Comparison of ENCODE assay signal across 17 cellular contexts in the genomic region with DNA sequence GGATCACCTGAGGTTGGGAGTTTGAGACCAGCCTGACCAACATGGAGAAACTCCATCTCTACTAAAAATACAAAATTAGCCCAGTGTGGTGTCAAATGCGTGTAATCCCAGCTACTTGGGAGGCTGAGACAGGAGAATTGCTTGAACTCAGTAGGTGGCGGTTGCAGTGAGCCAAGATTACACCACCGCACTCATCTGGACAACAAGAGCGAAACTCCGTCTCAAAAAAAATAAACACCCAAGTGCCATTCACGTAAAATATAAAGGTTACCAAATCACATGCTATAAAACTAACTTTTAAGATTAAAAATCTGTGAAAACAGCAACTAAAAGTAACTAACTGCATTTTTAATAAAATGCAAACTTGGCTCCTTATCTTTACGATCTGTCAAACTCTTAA. TPM values are rescaled to one million over a fixed set of nuclear protein-coding genes. Genes with fewer than 3 reads are reported as not detected.
DNase-seq lines count a peak whose midpoint lies in the region; ATAC-seq, FAIRE-seq and TF ChIP-seq lines count a peak whose summit lies in the region.
"Had no signal": no experiment of that assay in that cellular context is flagged by ENCODE, and none has a peak within 500 bp of the region (broad histone marks: within the 10 kb centered on the region; RNA-seq: fewer than 3 reads in every experiment).

No MANE protein-coding gene starts in this region.

- H3K4me1 Mint-ChIP-seq in HFFc6 (ENCODE audit: low read depth) (peaks cover 59% of the 10 kb centered on the region), osteocyte (ENCODE audit: unreplicated experiment) (peaks cover 45% of the 10 kb centered on the region)

- no peak overlapping the region for H3K4me2 ChIP-seq in GM12878 (ENCODE audit: control insufficient read depth, insufficient read depth)
- H3K4me2 ChIP-seq: BLaER1 treated with 17β-estradiol and CSF1 and Interleukin-3, amounts not matched to agents 10 nM and 100 nM had no signal

- H3K36me3 ChIP-seq in A673 (ENCODE audit: insufficient read depth, low read length, poor library complexity, severe bottlenecking), result peaks cover 23% of the 10 kb centered on the region
- peaks cover 1 to 30% of the 10 kb centered on the region in 2 experiments; a peak in 3 of 4 replicates for H3K36me3 ChIP-seq in GM12878 (ENCODE audit: control insufficient read depth in 2 of 2, insufficient read depth in 2 of 2, low read length in 1 of 2)
- no peaks in the 10 kb centered on the region for H3K36me3 ChIP-seq in body of pancreas (replicated peaks in 1 of 2; ENCODE audit: insufficient read depth in 1 of 2, low read depth in 2 of 2)

- in situ Hi-C loops in GM12878 (cut with MboI), result no loop called here

- 98% methylated on average over 7 of the region's 7 CpGs for WGBS in GM12878 (ENCODE audit: insufficient coverage, insufficient replicate concordance, low lambda C conversion rate, missing lambda C conversion rate)
- WGBS in body of pancreas, 2 donors, result 95 to 96% methylated on average over 7 of the region's 7 CpGs

- H3K9me3 Mint-ChIP-seq in HFFc6, result no peaks in the 10 kb centered on the region
- peaks cover 4% of the 10 kb centered on the region for H3K9me3 Mint-ChIP-seq in osteocyte (ENCODE audit: unreplicated experiment)
- H3K9me3 Mint-ChIP-seq: CD4-positive, CD25-positive, alpha-beta regulatory T cell had no signal

- no peak for TF ChIP-seq RAD21 in GM12878 (IDR thresholded peaks at IDR 0.05; ENCODE audit: insufficient read depth, low read depth, low read length)

- TF ChIP-seq EP300 in GM12878 (IDR thresholded peaks at IDR 0.05; ENCODE audit: borderline replicate concordance in 1 of 2, control insufficient read depth in 1 of 2, low read depth in 2 of 2, low read length in 2 of 2), result no peak

- no peak for TF ChIP-seq CTCF in A673 (conservative IDR thresholded peaks at IDR 0.05; ENCODE audit: low read depth, low read length)
- no peak for TF ChIP-seq CTCF in HFFc6 (IDR thresholded peaks at IDR 0.05)
- TF ChIP-seq CTCF in GM12878 (IDR thresholded peaks at IDR 0.05 in 2 of 3, conservative IDR thresholded peaks at IDR 0.05 in 1 of 3; ENCODE audit: control insufficient read depth in 2 of 3, extremely low read depth in 1 of 3, insufficient read depth in 1 of 3, low read depth in 3 of 3, low read length in 3 of 3), result no peak
- no peak for TF ChIP-seq CTCF in osteocyte (IDR thresholded peaks at IDR 0.05)
- no peak for TF ChIP-seq CTCF in body of pancreas (IDR thresholded peaks at IDR 0.05)

- CTCF ChIA-PET in A673 (lab: Charles Lee) (no interaction called here), GM12878 (lab: Yijun Ruan, JAX) (no interaction called here)

- RAD21 ChIA-PET in GM12878 (lab: Charles Lee; ENCODE audit: unreplicated experiment), result interaction anchor here (1.0 to 1.5 kb wide), 2 partner anchors 9 to 11 kb away, joined by 3 to 4 read pairs; a partner anchor contains a TSS

- H3K27me3 Mint-ChIP-seq in HFFc6 (ENCODE audit: insufficient read depth), result no peaks in the 10 kb centered on the region; the same call in 1 of the 2 replicates
- H3K27me3 Mint-ChIP-seq in osteocyte (ENCODE audit: unreplicated experiment), result no peaks in the 10 kb centered on the region
- H3K27me3 Mint-ChIP-seq: CD4-positive, CD25-positive, alpha-beta regulatory T cell; IgD-negative memory B cell had no signal

- H3K9ac ChIP-seq in GM12878 (ENCODE audit: control insufficient read depth, insufficient read depth, low read length), result no peak overlapping the region
- H3K9ac ChIP-seq: BLaER1 treated with 17β-estradiol and CSF1 and Interleukin-3, amounts not matched to agents 10 nM and 100 nM had no signal

- H3K27ac Mint-ChIP-seq in HFFc6, result peak overlapping the region; percentile 30; the same call in 1 of the 2 replicates
- peak overlapping the region; percentile 39 for H3K27ac Mint-ChIP-seq in osteocyte (ENCODE audit: unreplicated experiment)
- H3K27ac Mint-ChIP-seq: IgD-negative memory B cell had no signal

- H3K36me3 Mint-ChIP-seq in HFFc6 (ENCODE audit: low read depth) (peaks cover 55% of the 10 kb centered on the region), osteocyte (ENCODE audit: unreplicated experiment) (peaks cover 54% of the 10 kb centered on the region)

- FAIRE-seq in GM12878 (lab: Jason Lieb, UNC), result no peak
- FAIRE-seq: GM18507, H1 had no signal

- TF ChIP-seq POLR2A in GM12878 (IDR thresholded peaks at IDR 0.05; ENCODE audit: low read depth, low read length) (no peak), body of pancreas (IDR thresholded peaks at IDR 0.05) (no peak)

- intact Hi-C loops in A673 (cut with micrococcal nuclease; ENCODE audit: unreplicated experiment) (no loop called here), GM12878 (cut with micrococcal nuclease; ENCODE audit: unreplicated experiment) (no loop called here), body of pancreas (cut with DNase I) (no loop called here)

- peaks cover 76% of the 10 kb centered on the region for H3K79me2 ChIP-seq in GM12878 (ENCODE audit: control insufficient read depth, insufficient read depth, low read length)

- DNase-seq in A673 (ENCODE audit: low spot score) (no peak), HFFc6 (no peak), GM12878 (ENCODE audit: low read depth, low spot score) (no peak), osteocyte (ENCODE audit: extremely low spot score, unreplicated experiment) (no peak), body of pancreas (no peak), RPMI8226 (no peak), islet precursor cell (no peak)
- DNase-seq: 8988T; ACHN; CD4-positive, CD25-positive, alpha-beta regulatory T cell; DMS 273 treated with DMSO at 0.1 percent for 48 hours; KG1 had no signal

- no peaks in the 10 kb centered on the region for H4K20me1 ChIP-seq in GM12878 (ENCODE audit: control insufficient read depth, insufficient read depth)

- no peak overlapping the region for H3K4me3 Mint-ChIP-seq in HFFc6
- H3K4me3 Mint-ChIP-seq in osteocyte (ENCODE audit: unreplicated experiment), result no peak overlapping the region
- H3K4me3 Mint-ChIP-seq: IgD-negative memory B cell had no signal

- BruUV-seq in A673 (replicated peaks; lab: Mats Ljungman, UMichigan), result no TSS peak
- no TSS peak for BruUV-seq in GM12878 (replicated peaks; lab: Mats Ljungman, UMichigan)

- H3K27me3 ChIP-seq in A673 (replicated peaks; ENCODE audit: insufficient read depth, low read depth, low read length, poor library complexity) (no peaks in the 10 kb centered on the region), GM12878 (replicated peaks in 1 of 2; ENCODE audit: control insufficient read depth in 2 of 2, insufficient read depth in 2 of 2, low read length in 1 of 2) (no peaks in the 10 kb centered on the region), body of pancreas (no peaks in the 10 kb centered on the region)
- H3K27me3 ChIP-seq: BLaER1 treated with 17β-estradiol and CSF1 and Interleukin-3, amounts not matched to agents 10 nM and 100 nM had no signal

- no peak overlapping the region for H3K4me3 ChIP-seq in A673 (ENCODE audit: low read depth, low read length, poor library complexity, severe bottlenecking)
- H3K4me3 ChIP-seq in GM12878, result no peak overlapping the region
- H3K4me3 ChIP-seq in body of pancreas, result no peak overlapping the region
- H3K4me3 ChIP-seq: BLaER1 treated with 17β-estradiol and CSF1 and Interleukin-3, amounts not matched to agents 10 nM and 100 nM; HAP-1 had no signal

- ATAC-seq in GM12878, result no peak
- no peak for ATAC-seq in body of pancreas

- H3K27ac ChIP-seq in A673 (ENCODE audit: low read depth, low read length, poor library complexity, severe bottlenecking), result peak overlapping the region; percentile 2
- H3K27ac ChIP-seq in GM12878 (ENCODE audit: control insufficient read depth, insufficient read depth), result no peak overlapping the region
- no peak overlapping the region for H3K27ac ChIP-seq in body of pancreas
- H3K27ac ChIP-seq: BLaER1 treated with 17β-estradiol and CSF1 and Interleukin-3, amounts not matched to agents 10 nM and 100 nM had no signal

- H3K9me3 ChIP-seq in A673 (ENCODE audit: low read depth, low read length, poor library complexity, severe bottlenecking), result no peaks in the 10 kb centered on the region
- H3K9me3 ChIP-seq in GM12878 (replicated peaks; ENCODE audit: control insufficient read depth, insufficient read depth, low read length), result peaks cover 8% of the 10 kb centered on the region; the same call in 2 of the 3 replicates
- no peaks in the 10 kb centered on the region for H3K9me3 ChIP-seq in body of pancreas
- H3K9me3 ChIP-seq: HAP-1 had no signal

- SMC1A ChIA-PET in GM12878 (lab: Charles Lee; ENCODE audit: uncharacterized antibody, unreplicated experiment), result interaction anchor here (0.6 to 2.0 kb wide), 3 partner anchors 8 to 71 kb away, joined by 3 to 4 read pairs (median 3); no protein-coding TSS in a partner anchor

- H3K4me1 ChIP-seq in A673 (ENCODE audit: insufficient read depth, low read length, poor library complexity, severe bottlenecking) (peaks cover 6% of the 10 kb centered on the region), GM12878 (ENCODE audit: control insufficient read depth, insufficient read depth, low read length) (peaks cover 3% of the 10 kb centered on the region; the same call in 1 of the 2 replicates), body of pancreas (no peaks in the 10 kb centered on the region)
- H3K4me1 ChIP-seq: BLaER1 treated with 17β-estradiol and CSF1 and Interleukin-3, amounts not matched to agents 10 nM and 100 nM had no signal

- H2AFZ ChIP-seq in GM12878 (ENCODE audit: control insufficient read depth, low read depth, low read length), result no peak overlapping the region

- POLR2A ChIA-PET in A673 (lab: Charles Lee; ENCODE audit: low non-redundant PET) (no interaction called here), GM12878 (lab: Charles Lee) (interaction anchor here (1.4 to 1.7 kb wide), 2 partner anchors 9 to 10 kb away, joined by 5 to 7 read pairs; a partner anchor contains a TSS)

RNA-seq across cellular contexts. Expression of a gene that starts 8.9 kb away (rescaled TPM):
- total RNA-seq in A673 (2021) (12.8 and 15.3 TPM in 2 replicates), GM12878 (2014; rRNA removed) (33.5 and 41.5 TPM in 2 replicates), GM12878 (2014; rRNA removed; fragmentation: Illumina TruSeq; extraction: Trizol) (38.6 and 40.2 TPM in 2 replicates), GM12878 (2021) (27.2 and 29.6 TPM in 2 replicates), osteocyte (36.0 and 40.3 TPM in 2 replicates), body of pancreas (1 to 10 TPM in 1 of 2 donors, under 1 TPM in 1; 0.99 to 2.1 TPM)
- 10 to 100 TPM; 30.9 to 50.2 (median 40.7) TPM for total RNA-seq in HFFc6 (2021; fragmentation: NEBNext Ultra II Directional; extraction: Animal tissue kit (Norgen Biotek cat#: 25700))
- 46.0 and 53.4 TPM in 2 replicates for total RNA-seq in GM12878 (2013; cell fraction: nucleolus; rRNA removed)
- polyA plus RNA-seq in GM12878 (2011; ENCODE audit: low read depth), result 10.4 TPM
- polyA plus RNA-seq in GM12878 (2011; rRNA removed) (33.1 and 43.6 TPM in 2 replicates), GM12878 (2014; fragmentation: Illumina TruSeq; extraction: Trizol) (29.5 and 36.4 TPM in 2 replicates), GM12878 (2014; fragmentation: Nextera tagmentation; extraction: Ambion mirVana) (100 to 1,000 TPM in 1 of 2 experiments, 10 to 100 TPM in 1; 28.9 to 105 TPM), GM12878 (2014; rRNA removed) (13.0 and 14.4 TPM in 2 replicates), GM12878 (2016; fragmentation: Nextera tagmentation; extraction: Ambion mirVana) (10 to 100 TPM; 57.0 to 57.8 TPM)
- polyA plus RNA-seq in GM12878 (2011; cell fraction: cytosol; rRNA removed), result 12.3 and 16.9 TPM in 2 replicates
- polyA plus RNA-seq in GM12878 (2011; cell fraction: nucleus; rRNA removed), result 10.6 and 11.0 TPM in 2 replicates
- polyA plus RNA-seq in GM12878 (2012), result 11.5 and 12.6 TPM in 2 replicates
- 24.6 and 29.3 TPM in 2 replicates for polyA minus RNA-seq in GM12878 (2011; rRNA and poly(A)+ RNA removed)
- polyA minus RNA-seq in GM12878 (2011; cell fraction: cytosol; rRNA and poly(A)+ RNA removed), result 14.7 and 21.5 TPM in 2 replicates
- polyA minus RNA-seq in GM12878 (2011; cell fraction: nucleus; rRNA and poly(A)+ RNA removed), result 13.4 and 22.3 TPM in 2 replicates

RNA-seq across cellular contexts. Expression of a gene that starts 41.2 kb away (rescaled TPM):
- 201 and 209 TPM in 2 replicates for total RNA-seq in A673 (2021)
- total RNA-seq in HFFc6 (2021; fragmentation: NEBNext Ultra II Directional; extraction: Animal tissue kit (Norgen Biotek cat#: 25700)), result 100 to 1,000 TPM in 5 of 6 experiments, 10 to 100 TPM in 1; 58.2 to 116 (median 106) TPM
- 263 and 313 TPM in 2 replicates for total RNA-seq in GM12878 (2013; cell fraction: nucleolus; rRNA removed)
- total RNA-seq in GM12878 (2014; rRNA removed), result 130 and 133 TPM in 2 replicates
- total RNA-seq in GM12878 (2014; rRNA removed; fragmentation: Illumina TruSeq; extraction: Trizol), result 224 and 231 TPM in 2 replicates
- total RNA-seq in GM12878 (2021), result 124 and 142 TPM in 2 replicates
- 32.9 TPM for polyA plus RNA-seq in GM12878 (2011; ENCODE audit: low read depth)
- 93.3 and 214 TPM in 2 replicates for polyA plus RNA-seq in GM12878 (2011; rRNA removed)
- 37.2 and 42.5 TPM in 2 replicates for polyA plus RNA-seq in GM12878 (2011; cell fraction: cytosol; rRNA removed)
- 181 and 214 TPM in 2 replicates for polyA plus RNA-seq in GM12878 (2011; cell fraction: nucleus; rRNA removed)
- polyA plus RNA-seq in GM12878 (2012), result 59.4 and 74.4 TPM in 2 replicates
- polyA plus RNA-seq in GM12878 (2014; fragmentation: Illumina TruSeq; extraction: Trizol), result 250 and 324 TPM in 2 replicates
- 100 to 1,000 TPM in 1 of 2 experiments, 10 to 100 TPM in 1; 75.6 to 127 TPM for polyA plus RNA-seq in GM12878 (2014; fragmentation: Nextera tagmentation; extraction: Ambion mirVana)
- 121 and 128 TPM in 2 replicates for polyA plus RNA-seq in GM12878 (2014; rRNA removed)
- 100 to 1,000 TPM; 278 to 288 TPM for polyA plus RNA-seq in GM12878 (2016; fragmentation: Nextera tagmentation; extraction: Ambion mirVana)
- 37.5 and 42.8 TPM in 2 replicates for polyA minus RNA-seq in GM12878 (2011; rRNA and poly(A)+ RNA removed)
- polyA minus RNA-seq in GM12878 (2011; cell fraction: cytosol; rRNA and poly(A)+ RNA removed), result 23.5 and 30.7 TPM in 2 replicates
- polyA minus RNA-seq in GM12878 (2011; cell fraction: nucleus; rRNA and poly(A)+ RNA removed), result 128 and 223 TPM in 2 replicates
- total RNA-seq in osteocyte, result 59.2 and 68.8 TPM in 2 replicates
- 10 to 100 TPM; 12.5 to 35.6 TPM for total RNA-seq in body of pancreas

RNA-seq across cellular contexts. Expression of a gene that starts 41.7 kb away (rescaled TPM):
- total RNA-seq in A673 (2021) (20.2 and 25.4 TPM in 2 replicates), GM12878 (2014; rRNA removed) (14.1 and 16.2 TPM in 2 replicates), GM12878 (2014; rRNA removed; fragmentation: Illumina TruSeq; extraction: Trizol) (20.2 and 21.5 TPM in 2 replicates), GM12878 (2021) (11.1 and 13.7 TPM in 2 replicates), osteocyte (42.8 and 43.3 TPM in 2 replicates), body of pancreas (10 to 100 TPM; 15.5 to 31.6 TPM)
- total RNA-seq in HFFc6 (2021; fragmentation: NEBNext Ultra II Directional; extraction: Animal tissue kit (Norgen Biotek cat#: 25700)), result 10 to 100 TPM; 23.4 to 28.1 (median 24.6) TPM
- total RNA-seq in GM12878 (2013; cell fraction: nucleolus; rRNA removed), result 57.3 and 60.6 TPM in 2 replicates
- polyA plus RNA-seq in GM12878 (2011; ENCODE audit: low read depth), result 7.5 TPM
- polyA plus RNA-seq in GM12878 (2011; rRNA removed) (16.2 and 29.3 TPM in 2 replicates), GM12878 (2014; fragmentation: Illumina TruSeq; extraction: Trizol) (18.4 and 27.6 TPM in 2 replicates), GM12878 (2014; fragmentation: Nextera tagmentation; extraction: Ambion mirVana) (1 to 10 TPM; 6.5 to 6.7 TPM), GM12878 (2014; rRNA removed) (14.4 and 15.4 TPM in 2 replicates), GM12878 (2016; fragmentation: Nextera tagmentation; extraction: Ambion mirVana) (10 to 100 TPM; 11.6 to 14.1 TPM)
- polyA plus RNA-seq in GM12878 (2011; cell fraction: cytosol; rRNA removed), result 4.0 and 5.1 TPM in 2 replicates
- polyA plus RNA-seq in GM12878 (2011; cell fraction: nucleus; rRNA removed), result 17.6 and 21.9 TPM in 2 replicates
- polyA plus RNA-seq in GM12878 (2012), result 9.9 and 11.7 TPM in 2 replicates
- polyA minus RNA-seq in GM12878 (2011; rRNA and poly(A)+ RNA removed), result 5.8 and 9.2 TPM in 2 replicates
- 4.3 and 6.5 TPM in 2 replicates for polyA minus RNA-seq in GM12878 (2011; cell fraction: cytosol; rRNA and poly(A)+ RNA removed)
- 18.4 and 19.2 TPM in 2 replicates for polyA minus RNA-seq in GM12878 (2011; cell fraction: nucleus; rRNA and poly(A)+ RNA removed)
